In the genomic region with DNA sequence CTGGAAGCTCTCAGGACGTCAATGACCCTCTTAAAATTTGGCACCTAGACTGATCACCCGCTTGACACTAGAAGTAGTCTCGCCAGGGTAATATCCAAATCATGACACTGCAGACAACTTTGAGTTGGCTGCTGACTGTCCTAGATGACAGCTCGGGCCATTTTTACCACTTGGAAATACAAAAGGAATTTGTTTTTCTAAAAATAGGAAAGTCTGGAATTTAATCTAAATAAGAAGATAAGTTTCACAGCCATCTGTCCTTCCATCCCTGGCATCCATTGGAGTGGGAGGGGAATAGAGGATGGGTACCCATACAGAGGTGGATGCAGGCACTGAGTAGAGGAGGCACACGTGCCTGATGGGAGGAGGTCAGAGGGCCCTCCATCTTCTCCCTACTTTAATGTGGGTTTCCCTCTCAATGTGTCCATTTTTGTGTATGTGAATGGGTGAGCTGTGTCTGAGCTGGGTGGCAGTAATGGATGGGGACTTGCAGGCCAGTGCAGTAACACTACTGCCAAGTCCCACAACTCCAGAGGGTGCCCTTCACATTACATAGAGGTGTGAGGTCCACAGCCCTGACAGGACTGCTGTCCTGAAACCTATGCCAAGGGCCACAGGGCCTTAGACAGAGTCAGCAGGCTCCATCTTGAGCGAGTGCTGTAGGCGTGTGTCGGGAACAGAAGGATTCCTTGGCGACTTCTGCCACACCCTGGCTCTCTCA, we compare ENCODE assay signal across 17 cellular contexts.
A peak's percentile ranks its signal among the peaks of the same experiment; 100 is the strongest.
DNase-seq lines count a peak whose midpoint lies in the region; ATAC-seq and TF ChIP-seq lines count a peak whose summit lies in the region.
"Had no signal": no experiment of that assay in that cellular context is flagged by ENCODE, and none has a peak within 500 bp of the region (broad histone marks: within the 10 kb centered on the region; RNA-seq: fewer than 3 reads in every experiment).

No MANE protein-coding gene starts in this region.

- in situ Hi-C loops in transverse colon (cut with MboI; ENCODE audit: low pct_ligation_motif_present in 1 of 4, low pct_unique_long_range_greater_than_20kb in 1 of 4, low sequenced_read_pairs in 3 of 4) (no loop called here), G401 (cut with HindIII; ENCODE audit: low sequenced_read_pairs) (no loop called here)

- H3K4me1 ChIP-seq in heart right ventricle (peaks cover 33 to 98% (median 78%) of the 10 kb centered on the region in 9 donors), osteoblast (ENCODE audit: insufficient read depth, low read length) (peaks cover 58% of the 10 kb centered on the region), transverse colon (peaks cover 12 to 40% (median 25%) of the 10 kb centered on the region in 4 donors)

- no peak for TF ChIP-seq POLR2A in transverse colon (IDR thresholded peaks at IDR 0.05)

- H3K4me3 ChIP-seq in heart right ventricle = no peak overlapping the region
- no peak overlapping the region for H3K4me3 ChIP-seq in osteoblast (ENCODE audit: insufficient read depth, low read length)
- H3K4me3 ChIP-seq in transverse colon = no peak overlapping the region
- H3K4me3 ChIP-seq: adrenal gland had no signal

- H3K4me3 Mint-ChIP-seq in MCF 10A (ENCODE audit: unreplicated experiment) = no peak overlapping the region
- H3K4me3 Mint-ChIP-seq: activated T-cell treated with anti-CD3 and anti-CD28 coated beads, Interleukin-2, amount 50 U/mL, for 24 hours; T-helper 1 cell treated with Interleukin-12 subunit alpha and Interleukin-12 subunit beta and Interleukin-4 antibody, amounts not matched to agents 30 μg/mL and 1 μg/mL, for 36 hours had no signal

- DNase-seq in heart right ventricle = peak; percentile 46 to 76
- DNase-seq in osteoblast (ENCODE audit: insufficient read length, low spot score, missing footprints) = peak; percentile 59
- no peak for DNase-seq in transverse colon
- no peak for DNase-seq in G401 (ENCODE audit: low spot score)
- no peak for DNase-seq in HCEC 1CT
- DNase-seq in MCF 10A (ENCODE audit: unreplicated experiment) = no peak
- DNase-seq: activated CD4-positive, CD25-positive, alpha-beta regulatory T cell treated with anti-CD3 and anti-CD28 coated beads, Interleukin-2, amount 50 U/mL, for 72 hours; activated T-cell treated with anti-CD3 and anti-CD28 coated beads, Interleukin-2, amount 50 U/mL, for 24 hours; adrenal gland; EL; foreskin melanocyte; kidney; NCI-H187 had no signal

- ATAC-seq in heart right ventricle (peak; percentile 46 to 86 (median 76)), HG02610 (IDR thresholded peaks at IDR 0.05; ENCODE audit: unreplicated experiment) (no peak)

- no peak overlapping the region for H3K27ac Mint-ChIP-seq in MCF 10A (ENCODE audit: low read depth, unreplicated experiment)
- H3K27ac Mint-ChIP-seq: activated T-cell treated with anti-CD3 and anti-CD28 coated beads, Interleukin-2, amount 50 U/mL, for 24 hours; T-helper 1 cell treated with Interleukin-12 subunit alpha and Interleukin-12 subunit beta and Interleukin-4 antibody, amounts not matched to agents 30 μg/mL and 1 μg/mL, for 36 hours had no signal

- BruUV-seq in MCF 10A (replicated peaks; lab: Mats Ljungman, UMichigan) = no TSS peak

- H3K36me3 ChIP-seq in heart right ventricle (peaks cover 0 to 11% (median 0%) of the 10 kb centered on the region in 9 donors), osteoblast (ENCODE audit: insufficient read depth, low read length) (peaks cover 35% of the 10 kb centered on the region), transverse colon (no peaks in the 10 kb centered on the region)
- H3K36me3 ChIP-seq: adrenal gland had no signal

- peaks cover 97% of the 10 kb centered on the region for H3K79me2 ChIP-seq in osteoblast (ENCODE audit: insufficient read depth, low read length)

- H3K36me3 Mint-ChIP-seq in MCF 10A (ENCODE audit: insufficient read depth, unreplicated experiment) = peaks cover 16% of the 10 kb centered on the region

- POLR2A ChIA-PET in MCF 10A (lab: Yijun Ruan, JAX) = interaction anchor here (0.5 to 6.0 kb wide), 3 partner anchors 9 to 22 kb away, joined by 3 to 34 read pairs (median 8); no protein-coding TSS in a partner anchor

- intact Hi-C loops in heart right ventricle (cut with DNase I) (no loop called here), transverse colon (cut with DNase I; ENCODE audit: low total_unique reads) (no loop called here), MCF 10A (cut with micrococcal nuclease) (no loop called here)

- H3K9me3 ChIP-seq in heart right ventricle (no peaks in the 10 kb centered on the region), osteoblast (ENCODE audit: low read depth, low read length) (no peaks in the 10 kb centered on the region), transverse colon (no peaks in the 10 kb centered on the region)
- H3K9me3 ChIP-seq: adrenal gland had no signal

- H3K27ac ChIP-seq in angular gyrus (ENCODE audit: low read depth, low read length) = peak overlapping the region; percentile 69
- peak overlapping the region; percentile 57 to 90 (median 80) for H3K27ac ChIP-seq in heart right ventricle
- peak overlapping the region; percentile 48 for H3K27ac ChIP-seq in osteoblast (ENCODE audit: low read depth, low read length)
- peak overlapping the region; percentile 35 to 76 (median 65) for H3K27ac ChIP-seq in transverse colon
- H3K27ac ChIP-seq: C4-2B had no signal

- TF ChIP-seq EP300 in transverse colon (IDR thresholded peaks at IDR 0.05; ENCODE audit: low read depth) = no peak

- WGBS in heart right ventricle, 2 donors = 23 to 30% methylated on average over 9 of the region's 9 CpGs
- WGBS in transverse colon (ENCODE audit: low coverage in 1 of 2), 2 donors = 40 to 65% methylated on average over 5 to 9 of the region's 9 CpGs

- CTCF ChIA-PET in MCF 10A (lab: Yijun Ruan, JAX) = interaction anchor here (0.7 to 26.0 kb wide), 9 partner anchors 9 to 194 kb away, joined by 3 to 1744 read pairs (median 4); no protein-coding TSS in a partner anchor

- H2AFZ ChIP-seq in osteoblast (ENCODE audit: low read length) = no peak overlapping the region

- no peaks in the 10 kb centered on the region for H3K27me3 Mint-ChIP-seq in MCF 10A (ENCODE audit: insufficient read depth, unreplicated experiment)

- H3K4me2 ChIP-seq in osteoblast (ENCODE audit: insufficient read depth, low read length) = no peak overlapping the region

- H3K4me1 Mint-ChIP-seq in MCF 10A (ENCODE audit: insufficient read depth, unreplicated experiment) = peaks cover 16% of the 10 kb centered on the region

- H3K9me3 Mint-ChIP-seq in MCF 10A (ENCODE audit: unreplicated experiment) = no peaks in the 10 kb centered on the region
- H3K9me3 Mint-ChIP-seq: activated T-cell treated with anti-CD3 and anti-CD28 coated beads, Interleukin-2, amount 50 U/mL, for 24 hours; T-helper 1 cell treated with Interleukin-12 subunit alpha and Interleukin-12 subunit beta and Interleukin-4 antibody, amounts not matched to agents 30 μg/mL and 1 μg/mL, for 36 hours had no signal

- H3K27me3 ChIP-seq in heart right ventricle (no peaks in the 10 kb centered on the region), osteoblast (ENCODE audit: insufficient read depth, low read length) (no peaks in the 10 kb centered on the region), transverse colon (no peaks in the 10 kb centered on the region)
- H3K27me3 ChIP-seq: adrenal gland had no signal

- H4K20me1 ChIP-seq in osteoblast (ENCODE audit: insufficient read depth, low read length) = peaks cover 16% of the 10 kb centered on the region

- TF ChIP-seq CTCF in heart right ventricle (IDR thresholded peaks at IDR 0.05) = peak in 1 of 9 donors; percentile 9
- TF ChIP-seq CTCF in osteoblast (IDR thresholded peaks at IDR 0.05; ENCODE audit: extremely low read depth, low read depth, low read length) = no peak
- TF ChIP-seq CTCF in transverse colon (IDR thresholded peaks at IDR 0.05) = no peak
- TF ChIP-seq CTCF in MCF 10A (IDR thresholded peaks at IDR 0.05; ENCODE audit: unreplicated experiment) = no peak

Comparison
In these comparisons a context has a peak if more than half of its experiments do, and no peak if none do; other contexts are left out.
1. DNase-seq: peak in heart right ventricle (2 of 2) and osteoblast (single experiment); none in transverse colon (single experiment), G401 (single experiment), HCEC 1CT (single experiment) and MCF 10A (single experiment).
2. Peak in every context shown above with its lines, with median percentiles within 50 percentile points of each other: H3K27ac ChIP-seq.